8 cellular contexts compared by ENCODE assay signal in the genomic region with DNA sequence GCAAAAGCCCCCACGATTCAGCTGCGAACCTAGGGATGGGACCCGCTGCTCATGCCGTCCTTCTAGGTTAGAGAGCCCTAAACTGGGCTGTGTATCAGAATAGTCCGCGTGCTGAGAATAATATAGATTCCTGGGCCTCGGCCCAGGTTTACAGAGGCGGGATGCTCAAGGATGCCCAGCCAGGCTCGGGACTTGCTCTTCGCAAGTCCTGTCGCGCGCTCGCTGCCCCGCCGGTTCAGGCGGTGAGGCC. TPM values are rescaled to one million over a fixed set of nuclear protein-coding genes. Genes with fewer than 3 reads are reported as not detected.
DNase-seq lines count a peak whose midpoint lies in the region; ATAC-seq and TF ChIP-seq lines count a peak whose summit lies in the region.

No MANE protein-coding gene starts in this region.

- H3K4me1 Mint-ChIP-seq in CD14-positive monocyte = peaks cover 49% of the 10 kb centered on the region
- H3K4me1 Mint-ChIP-seq in dendritic cell treated with granulocyte-macrophage colony-stimulating factor and Interleukin-4, amounts not matched to agents 40 ng/mL and 50 ng/mL, for 4 days (ENCODE audit: low read depth) = peaks cover 43% of the 10 kb centered on the region
- peaks cover 33% of the 10 kb centered on the region for H3K4me1 Mint-ChIP-seq in neural crest cell

- no peaks in the 10 kb centered on the region for H3K27me3 Mint-ChIP-seq in CD14-positive monocyte (ENCODE audit: low read depth in 3 of 3)
- no peaks in the 10 kb centered on the region for H3K27me3 Mint-ChIP-seq in dendritic cell treated with granulocyte-macrophage colony-stimulating factor and Interleukin-4, amounts not matched to agents 40 ng/mL and 50 ng/mL, for 4 days
- H3K27me3 Mint-ChIP-seq in neural crest cell (ENCODE audit: low read depth) = no peaks in the 10 kb centered on the region

- H3K9me3 Mint-ChIP-seq in CD14-positive monocyte (peaks cover 0 to 2% (median 0%) of the 10 kb centered on the region in 7 donors), neural crest cell (no peaks in the 10 kb centered on the region)
- no peaks in the 10 kb centered on the region for H3K9me3 Mint-ChIP-seq in dendritic cell treated with granulocyte-macrophage colony-stimulating factor and Interleukin-4, amounts not matched to agents 40 ng/mL and 50 ng/mL, for 4 days

- H3K79me2 ChIP-seq in KMS-11 (ENCODE audit: insufficient read depth, low read depth) = peaks cover 31% of the 10 kb centered on the region; the same call in 1 of the 2 replicates

- peak overlapping the region; percentile 87 to 95 for H3K4me3 Mint-ChIP-seq in CD14-positive monocyte
- H3K4me3 Mint-ChIP-seq in dendritic cell treated with granulocyte-macrophage colony-stimulating factor and Interleukin-4, amounts not matched to agents 40 ng/mL and 50 ng/mL, for 4 days = peak overlapping the region; percentile 96
- H3K4me3 Mint-ChIP-seq in neural crest cell = peak overlapping the region; percentile 96

- no peaks in the 10 kb centered on the region for H3K36me3 ChIP-seq in KMS-11 (ENCODE audit: insufficient read depth)

- H3K27ac Mint-ChIP-seq in CD14-positive monocyte (peak overlapping the region in 4 of 7 donors; percentile 44 to 96 (median 84)), neural crest cell (ENCODE audit: unreplicated experiment) (peak overlapping the region; percentile 44)
- H3K27ac Mint-ChIP-seq in dendritic cell treated with granulocyte-macrophage colony-stimulating factor and Interleukin-4, amounts not matched to agents 40 ng/mL and 50 ng/mL, for 4 days = peak overlapping the region; percentile 99

- peak overlapping the region; percentile 76; the same call in 1 of the 2 replicates for H3K9ac ChIP-seq in KMS-11

- peak overlapping the region; percentile 85 for H2AFZ ChIP-seq in KMS-11 (ENCODE audit: low read depth)

- TF ChIP-seq CTCF in CD14-positive monocyte (IDR thresholded peaks at IDR 0.05) = peak; percentile 75
- TF ChIP-seq CTCF in KMS-11 (conservative IDR thresholded peaks at IDR 0.05; ENCODE audit: low read depth, low read length) = peak; percentile 71
- no peak for TF ChIP-seq CTCF in neural crest cell (conservative IDR thresholded peaks at IDR 0.05)

- H3K4me2 ChIP-seq in KMS-11 = peak overlapping the region; percentile 39

- H3K4me3 ChIP-seq in KMS-11 (IDR thresholded peaks at IDR 0.05; ENCODE audit: insufficient read depth, low read depth, low read length) = peak overlapping the region; percentile 84

- H4K20me1 ChIP-seq in KMS-11 (ENCODE audit: insufficient read depth) = no peaks in the 10 kb centered on the region

- H3K27ac ChIP-seq in KMS-11 = no peak overlapping the region

- H3K4me1 ChIP-seq in KMS-11 (ENCODE audit: low read depth, poor library complexity, severe bottlenecking) = peaks cover 12% of the 10 kb centered on the region

- no peak for DNase-seq in CD14-positive monocyte (ENCODE audit: low spot score)
- no peak for DNase-seq in neural crest cell (ENCODE audit: low read depth, low spot score)
- no peak for DNase-seq in iPS-NIHi11 (ENCODE audit: low spot score)
- DNase-seq in A172 (ENCODE audit: low spot score) = no peak

- peaks cover 4 to 6% of the 10 kb centered on the region in 2 donors for H3K36me3 Mint-ChIP-seq in CD14-positive monocyte
- H3K36me3 Mint-ChIP-seq in dendritic cell treated with granulocyte-macrophage colony-stimulating factor and Interleukin-4, amounts not matched to agents 40 ng/mL and 50 ng/mL, for 4 days (ENCODE audit: low read depth) = peaks cover 20% of the 10 kb centered on the region
- no peaks in the 10 kb centered on the region for H3K36me3 Mint-ChIP-seq in neural crest cell (ENCODE audit: low read depth)

- ATAC-seq in HG03135 (IDR thresholded peaks at IDR 0.05; ENCODE audit: unreplicated experiment) = no peak
- ATAC-seq in HG03108 (IDR thresholded peaks at IDR 0.05; ENCODE audit: unreplicated experiment) = no peak

- intact Hi-C loops in CD14-positive monocyte (cut with micrococcal nuclease) = loop anchor here (5.0 to 10.0 kb wide), 6 partner anchors 147 to 1017 kb away; a partner anchor contains a TSS
- intact Hi-C loops in dendritic cell treated with granulocyte-macrophage colony-stimulating factor and Interleukin-4, amounts not matched to agents 40 ng/mL and 50 ng/mL, for 4 days (cut with micrococcal nuclease) = loop anchor here (1.0 to 2.0 kb wide), 2 partner anchors 152 to 315 kb away; a partner anchor contains a TSS

- H3K27me3 ChIP-seq in KMS-11 (ENCODE audit: insufficient read depth, low read depth) = no peaks in the 10 kb centered on the region

RNA-seq across cellular contexts. Expression of a gene that starts 0.3 kb away (rescaled TPM):
- 100 to 1,000 TPM in 1 of 2 donors, 10 to 100 TPM in 1; 88.8 to 108 TPM for polyA plus RNA-seq in CD14-positive monocyte
- 58.9 and 62.2 TPM in 2 replicates for total RNA-seq in neural crest cell
- 22.5 and 24.8 TPM in 2 replicates for total RNA-seq in A172 (2014; rRNA removed; shearing (Covaris generic))

Comparison
In these comparisons a context has a peak if more than half of its experiments do, and no peak if none do; other contexts are left out.
1. H3K27ac Mint-ChIP-seq: peak in every context shown above with its lines; median percentile 99 in dendritic cell treated with granulocyte-macrophage colony-stimulating factor and Interleukin-4, amounts not matched to agents 40 ng/mL and 50 ng/mL, for 4 days; 84 in CD14-positive monocyte; 44 in neural crest cell.